8 cellular contexts compared by ENCODE assay signal in the genomic region with DNA sequence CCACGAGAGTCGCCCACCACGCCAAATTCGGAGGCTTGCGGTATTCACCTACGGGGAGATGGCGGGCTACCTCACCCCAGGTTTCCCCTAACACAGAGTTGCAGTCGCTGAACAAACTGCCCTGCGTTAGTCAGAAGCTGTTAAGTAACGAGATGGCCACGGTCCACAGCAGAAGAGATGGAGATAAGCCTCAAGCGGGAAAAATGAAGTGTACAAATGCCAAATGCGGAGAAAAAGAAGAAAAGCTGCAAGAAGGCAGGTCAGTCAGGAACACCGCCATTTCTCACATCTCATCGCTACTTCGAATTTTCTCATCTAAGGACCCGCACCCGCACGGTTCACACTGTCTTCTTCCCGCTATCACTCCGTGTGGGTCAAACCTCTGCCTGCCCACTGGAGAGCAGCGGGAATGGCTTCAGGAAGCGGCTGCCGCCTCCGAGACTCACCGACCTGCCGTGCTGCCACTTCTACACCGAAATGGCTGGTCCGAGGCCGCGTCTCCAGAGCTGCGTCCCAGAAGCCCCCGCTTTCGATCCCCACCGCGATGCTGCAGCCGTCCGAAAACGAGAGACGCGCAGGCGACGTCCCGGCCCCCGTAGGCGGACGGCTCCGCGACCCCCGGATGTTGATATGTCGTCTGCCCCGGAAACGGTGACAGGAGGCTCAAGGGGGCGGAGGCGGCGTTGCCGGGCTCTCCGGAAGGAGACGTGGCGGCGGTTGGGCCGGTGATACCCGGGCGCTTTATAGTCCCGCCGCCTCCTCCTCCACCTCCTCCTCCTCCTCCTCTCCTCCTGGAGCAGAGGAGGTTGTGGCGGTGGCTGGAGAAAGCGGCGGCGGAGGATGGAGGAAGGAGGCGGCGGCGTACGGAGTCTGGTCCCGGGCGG. TPM values are rescaled to one million over a fixed set of nuclear protein-coding genes. Genes with fewer than 3 reads are reported as not detected.
DNase-seq lines count a peak whose midpoint lies in the region; ATAC-seq and TF ChIP-seq lines count a peak whose summit lies in the region.

A gene with protein sequence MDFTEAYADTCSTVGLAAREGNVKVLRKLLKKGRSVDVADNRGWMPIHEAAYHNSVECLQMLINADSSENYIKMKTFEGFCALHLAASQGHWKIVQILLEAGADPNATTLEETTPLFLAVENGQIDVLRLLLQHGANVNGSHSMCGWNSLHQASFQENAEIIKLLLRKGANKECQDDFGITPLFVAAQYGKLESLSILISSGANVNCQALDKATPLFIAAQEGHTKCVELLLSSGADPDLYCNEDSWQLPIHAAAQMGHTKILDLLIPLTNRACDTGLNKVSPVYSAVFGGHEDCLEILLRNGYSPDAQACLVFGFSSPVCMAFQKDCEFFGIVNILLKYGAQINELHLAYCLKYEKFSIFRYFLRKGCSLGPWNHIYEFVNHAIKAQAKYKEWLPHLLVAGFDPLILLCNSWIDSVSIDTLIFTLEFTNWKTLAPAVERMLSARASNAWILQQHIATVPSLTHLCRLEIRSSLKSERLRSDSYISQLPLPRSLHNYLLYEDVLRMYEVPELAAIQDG (minus strand): TSS at position 583 of the 884 bp plus-strand sequence. CDS start 21,381 bp downstream, outside the sequence.
A gene with protein sequence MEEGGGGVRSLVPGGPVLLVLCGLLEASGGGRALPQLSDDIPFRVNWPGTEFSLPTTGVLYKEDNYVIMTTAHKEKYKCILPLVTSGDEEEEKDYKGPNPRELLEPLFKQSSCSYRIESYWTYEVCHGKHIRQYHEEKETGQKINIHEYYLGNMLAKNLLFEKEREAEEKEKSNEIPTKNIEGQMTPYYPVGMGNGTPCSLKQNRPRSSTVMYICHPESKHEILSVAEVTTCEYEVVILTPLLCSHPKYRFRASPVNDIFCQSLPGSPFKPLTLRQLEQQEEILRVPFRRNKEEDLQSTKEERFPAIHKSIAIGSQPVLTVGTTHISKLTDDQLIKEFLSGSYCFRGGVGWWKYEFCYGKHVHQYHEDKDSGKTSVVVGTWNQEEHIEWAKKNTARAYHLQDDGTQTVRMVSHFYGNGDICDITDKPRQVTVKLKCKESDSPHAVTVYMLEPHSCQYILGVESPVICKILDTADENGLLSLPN (plus strand): TSS at position 674 of the 884 bp plus-strand sequence. CDS start 167 bp downstream, at position 841.

- peak within 1 kb of the TSS; percentile 81 to 96 for H3K9ac ChIP-seq in duodenal mucosa (ENCODE audit: low read depth in 1 of 2, low read length in 2 of 2)

- H3K36me3 ChIP-seq in duodenal mucosa (ENCODE audit: control insufficient read depth in 1 of 2, insufficient read depth in 2 of 2, low read length in 2 of 2): peaks cover 0 to 5% of the 10 kb centered on the region in 2 donors

- no peaks in the 10 kb centered on the region for H3K9me3 Mint-ChIP-seq in activated CD4-positive, alpha-beta memory T cell treated with anti-CD3 and anti-CD28 coated beads, Interleukin-2, amount 10 ng/mL, durations not matched to agents 7 days and 5 days

- DNase-seq in CD1c-positive myeloid dendritic cell (ENCODE audit: extremely low spot score) (peak; percentile 91), NCI-H82 treated with DMSO at 0.1 percent for 48 hours (lab: John Stamatoyannopoulos, UW; ENCODE audit: unreplicated experiment) (peak; percentile 74), lower leg skin (ENCODE audit: low spot score in 2 of 2) (peak; percentile 83 to 97)
- peak; percentile 92 for DNase-seq in activated CD4-positive, alpha-beta memory T cell treated with anti-CD3 and anti-CD28 coated beads, Interleukin-2, amount 10 ng/mL, durations not matched to agents 7 days and 5 days
- DNase-seq in stimulated activated CD4-positive, alpha-beta T cell treated with anti-CD3 and anti-CD28 coated beads, Interleukin-4, amount 100 ng/mL, for 48 hours (ENCODE audit: low read depth in 2 of 2): peak; percentile 76 to 84

- H3K4me1 Mint-ChIP-seq in activated CD4-positive, alpha-beta memory T cell treated with anti-CD3 and anti-CD28 coated beads, Interleukin-2, amount 10 ng/mL, durations not matched to agents 7 days and 5 days: peaks cover 51% of the 10 kb centered on the region

- no peak for TF ChIP-seq POLR2A in lower leg skin (IDR thresholded peaks at IDR 0.05)

- intact Hi-C loops in lower leg skin (cut with DNase I; ENCODE audit: low total_unique reads): no loop called here

- no peaks in the 10 kb centered on the region for H3K27me3 Mint-ChIP-seq in activated CD4-positive, alpha-beta memory T cell treated with anti-CD3 and anti-CD28 coated beads, Interleukin-2, amount 10 ng/mL, durations not matched to agents 7 days and 5 days

- peak within 1 kb of the TSS; percentile 58 for H3K27ac ChIP-seq in duodenal mucosa (ENCODE audit: low read depth, low read length)

- H3K4me3 ChIP-seq in duodenal mucosa (ENCODE audit: low read depth in 1 of 2, low read length in 2 of 2) (peak within 1 kb of the TSS; percentile 100), lower leg skin (ENCODE audit: low read depth, poor library complexity, severe bottlenecking) (peak within 1 kb of the TSS; percentile 85)

- POLR2A ChIA-PET in activated CD4-positive, alpha-beta memory T cell treated with anti-CD3 and anti-CD28 coated beads, Interleukin-2, amount 10 ng/mL, durations not matched to agents 7 days and 5 days (lab: Charles Lee): interaction anchor here (0.7 to 6.9 kb wide), 8 partner anchors 9 to 210 kb away, joined by 3 to 163 read pairs (median 4); a partner anchor contains a TSS

- H3K9me3 ChIP-seq in duodenal mucosa (ENCODE audit: control insufficient read depth in 1 of 2, low read length in 2 of 2): no peaks in the 10 kb centered on the region

- H3K4me1 ChIP-seq in duodenal mucosa (ENCODE audit: control insufficient read depth in 1 of 2, insufficient read depth in 2 of 2, low read length in 2 of 2): peaks cover 31 to 32% of the 10 kb centered on the region in 2 donors

- TF ChIP-seq CTCF in lower leg skin (IDR thresholded peaks at IDR 0.05): no peak

- H3K4me3 Mint-ChIP-seq in activated CD4-positive, alpha-beta memory T cell treated with anti-CD3 and anti-CD28 coated beads, Interleukin-2, amount 10 ng/mL, durations not matched to agents 7 days and 5 days: peak within 1 kb of the TSS; percentile 93

- no peaks in the 10 kb centered on the region for H3K27me3 ChIP-seq in duodenal mucosa (ENCODE audit: control insufficient read depth in 1 of 2, insufficient read depth in 2 of 2, low read length in 2 of 2)

- 0 to 1% methylated on average over 71 to 76 of the region's 76 CpGs for WGBS in lower leg skin, 2 donors

- CTCF ChIA-PET in activated CD4-positive, alpha-beta memory T cell treated with anti-CD3 and anti-CD28 coated beads, Interleukin-2, amount 10 ng/mL, durations not matched to agents 7 days and 5 days (lab: Charles Lee): interaction anchor here (3.8 kb wide), 1 partner anchor 18 kb away, joined by 24 read pairs; a partner anchor contains a TSS

- H3K36me3 Mint-ChIP-seq in activated CD4-positive, alpha-beta memory T cell treated with anti-CD3 and anti-CD28 coated beads, Interleukin-2, amount 10 ng/mL, durations not matched to agents 7 days and 5 days (ENCODE audit: low read depth): peaks cover 17% of the 10 kb centered on the region

- peak within 1 kb of the TSS; percentile 88 for H3K27ac Mint-ChIP-seq in activated CD4-positive, alpha-beta memory T cell treated with anti-CD3 and anti-CD28 coated beads, Interleukin-2, amount 10 ng/mL, durations not matched to agents 7 days and 5 days

- ATAC-seq in GM19438 (IDR thresholded peaks at IDR 0.05; ENCODE audit: low read depth, unreplicated experiment) (peak; percentile 95), HG03571 (IDR thresholded peaks at IDR 0.05; ENCODE audit: unreplicated experiment) (peak; percentile 95)

RNA-seq across cellular contexts. Expression of the first gene that starts in this region (rescaled TPM):
- 10 to 100 TPM; 27.6 to 29.5 TPM for total RNA-seq in activated CD4-positive, alpha-beta memory T cell treated with anti-CD3 and anti-CD28 coated beads, Interleukin-2, amount 10 ng/mL, durations not matched to agents 7 days and 5 days
- 10 to 100 TPM; 11.0 to 21.1 (median 17.6) TPM for total RNA-seq in lower leg skin

RNA-seq across cellular contexts. Expression of the second gene that starts in this region (rescaled TPM):
- total RNA-seq in activated CD4-positive, alpha-beta memory T cell treated with anti-CD3 and anti-CD28 coated beads, Interleukin-2, amount 10 ng/mL, durations not matched to agents 7 days and 5 days: 10 to 100 TPM; 32.6 to 33.3 TPM
- total RNA-seq in lower leg skin: 10 to 100 TPM; 15.6 to 60.1 (median 30.7) TPM

Comparison
In these comparisons a context has a peak if more than half of its experiments do, and no peak if none do; other contexts are left out.
1. Peak in every context shown above with its lines: DNase-seq, ATAC-seq, H3K4me3 ChIP-seq and H3K27ac ChIP-seq.